1 cellular context compared by ENCODE assay signal in genomic region chr7:77454802-77455201, GRCh38.
TF ChIP-seq lines count a peak whose summit lies in the region.

No MANE protein-coding gene starts in this region.

TF ChIP-seq in HepG2, 621 proteins besides CTCF, POLR2A, EP300 and RAD21:
- TF ChIP-seq, protein P1, sequence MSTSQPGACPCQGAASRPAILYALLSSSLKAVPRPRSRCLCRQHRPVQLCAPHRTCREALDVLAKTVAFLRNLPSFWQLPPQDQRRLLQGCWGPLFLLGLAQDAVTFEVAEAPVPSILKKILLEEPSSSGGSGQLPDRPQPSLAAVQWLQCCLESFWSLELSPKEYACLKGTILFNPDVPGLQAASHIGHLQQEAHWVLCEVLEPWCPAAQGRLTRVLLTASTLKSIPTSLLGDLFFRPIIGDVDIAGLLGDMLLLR (CRISPR knock-in tag; IDR thresholded peaks at IDR 0.05), result no peak
- TF ChIP-seq ZNF629 (CRISPR knock-in tag; conservative IDR thresholded peaks at IDR 0.05), result peak; percentile 59; the same call in 1 of the 2 replicates
